Comparison of ENCODE assay signal across 9 cellular contexts in the genomic region with DNA sequence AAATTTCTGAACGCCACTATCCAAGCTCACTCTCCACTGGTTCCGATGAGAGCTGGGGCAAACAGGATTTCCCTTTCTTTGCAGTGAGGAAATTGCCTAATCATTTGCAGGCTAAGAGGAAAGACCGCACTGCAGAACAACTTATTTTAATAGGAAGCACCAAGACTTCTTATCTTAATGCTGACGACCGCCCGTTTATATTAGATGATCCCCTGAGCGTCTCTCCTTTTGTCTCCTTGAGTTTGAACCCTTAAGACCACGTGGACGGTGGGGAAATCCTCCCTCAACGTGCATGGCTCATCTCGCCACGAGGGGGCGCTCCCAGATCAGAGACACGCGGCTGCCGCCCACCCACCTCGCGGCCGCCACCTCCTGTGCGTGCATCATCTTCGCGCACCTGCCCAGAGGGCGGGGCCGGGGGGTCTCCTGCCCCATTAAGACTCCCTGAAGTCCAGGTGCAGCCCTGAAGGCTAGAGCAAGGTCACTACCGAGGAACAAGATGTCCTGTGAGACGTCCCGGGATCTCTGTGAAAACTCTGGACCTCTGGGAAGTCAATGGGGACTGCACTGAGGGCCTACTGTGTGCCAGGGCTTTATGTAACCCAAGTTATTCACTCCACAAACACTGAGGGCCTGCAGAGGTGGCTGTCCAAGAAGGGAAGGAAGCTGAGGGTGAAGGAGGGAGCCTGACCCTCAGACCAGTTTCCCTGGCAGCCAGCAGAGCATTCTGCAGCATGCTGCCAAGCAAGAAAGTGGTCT. TPM values are rescaled to one million over a fixed set of nuclear protein-coding genes. Genes with fewer than 3 reads are reported as not detected.
DNase-seq lines count a peak whose midpoint lies in the region; ATAC-seq lines count a peak whose summit lies in the region.
"Had no signal": no experiment of that assay in that cellular context is flagged by ENCODE, and none has a peak within 500 bp of the region (broad histone marks: within the 10 kb centered on the region; RNA-seq: fewer than 3 reads in every experiment).

No MANE protein-coding gene starts in this region.

- H3K27me3 Mint-ChIP-seq in activated CD8-positive, alpha-beta T cell treated with anti-CD3 and anti-CD28 coated beads, Interleukin-2, amount 10 ng/mL, durations not matched to agents 7 days and 5 days (ENCODE audit: low read depth) = peaks cover 30% of the 10 kb centered on the region
- H3K27me3 Mint-ChIP-seq in memory B cell = peaks cover under 1% of the 10 kb centered on the region

- H3K4me1 Mint-ChIP-seq in activated CD8-positive, alpha-beta T cell treated with anti-CD3 and anti-CD28 coated beads, Interleukin-2, amount 10 ng/mL, durations not matched to agents 7 days and 5 days (ENCODE audit: low read depth) = peaks cover 12% of the 10 kb centered on the region
- H3K4me1 Mint-ChIP-seq in memory B cell = peaks cover 11% of the 10 kb centered on the region

- ATAC-seq in HG02852 (IDR thresholded peaks at IDR 0.05; ENCODE audit: unreplicated experiment) = peak; percentile 73
- ATAC-seq in activated CD8-positive, alpha-beta T cell treated with anti-CD3 and anti-CD28 coated beads, Interleukin-2, amount 10 ng/mL, durations not matched to agents 7 days and 5 days = peak; percentile 90
- ATAC-seq in memory B cell (ENCODE audit: low read depth) = peak; percentile 95
- ATAC-seq in HG03095 (IDR thresholded peaks at IDR 0.05; ENCODE audit: unreplicated experiment) = no peak

- H3K9me3 Mint-ChIP-seq in activated CD8-positive, alpha-beta T cell treated with anti-CD3 and anti-CD28 coated beads, Interleukin-2, amount 10 ng/mL, durations not matched to agents 7 days and 5 days (ENCODE audit: insufficient read depth) = no peaks in the 10 kb centered on the region
- H3K9me3 Mint-ChIP-seq in memory B cell = no peaks in the 10 kb centered on the region

- H3K4me3 Mint-ChIP-seq in activated CD8-positive, alpha-beta T cell treated with anti-CD3 and anti-CD28 coated beads, Interleukin-2, amount 10 ng/mL, durations not matched to agents 7 days and 5 days = peak overlapping the region; percentile 32
- H3K4me3 Mint-ChIP-seq in memory B cell = peak overlapping the region; percentile 65

- no peak overlapping the region for H3K27ac Mint-ChIP-seq in activated CD8-positive, alpha-beta T cell treated with anti-CD3 and anti-CD28 coated beads, Interleukin-2, amount 10 ng/mL, durations not matched to agents 7 days and 5 days
- peak overlapping the region; percentile 39 for H3K27ac Mint-ChIP-seq in memory B cell

- peak; percentile 9 for DNase-seq in CMK (ENCODE audit: low read depth)
- peak; percentile 86 for DNase-seq in NCI-H69 (lab: John Stamatoyannopoulos, UW)
- peak; percentile 83 for DNase-seq in activated CD8-positive, alpha-beta T cell treated with anti-CD3 and anti-CD28 coated beads, Interleukin-2, amount 10 ng/mL, durations not matched to agents 7 days and 5 days
- peak; percentile 64 for DNase-seq in effector CD8-positive, alpha-beta T cell (lab: John Stamatoyannopoulos, UW)
- DNase-seq in memory B cell (ENCODE audit: low spot score in 2 of 2) = peak; percentile 82 to 84
- DNase-seq in stimulated activated CD8-positive, alpha-beta memory T cell treated with anti-CD3 and anti-CD28 coated beads, Interleukin-12 subunit alpha, Interleukin-12 subunit beta, amount 100 ng/mL, for 4 hours (ENCODE audit: low read depth) = peak; percentile 62

- POLR2A ChIA-PET in activated CD8-positive, alpha-beta T cell treated with anti-CD3 and anti-CD28 coated beads, Interleukin-2, amount 10 ng/mL, durations not matched to agents 7 days and 5 days (lab: Charles Lee) = interaction anchor here (0.6 to 0.8 kb wide), 2 partner anchors 53 to 137 kb away, joined by 3 read pairs; no protein-coding TSS in a partner anchor

- CTCF ChIA-PET in activated CD8-positive, alpha-beta T cell treated with anti-CD3 and anti-CD28 coated beads, Interleukin-2, amount 10 ng/mL, durations not matched to agents 7 days and 5 days (lab: Charles Lee) = interaction anchor here (0.6 to 3.0 kb wide), 20 partner anchors 9 to 486 kb away, joined by 3 to 40 read pairs (median 3); partner anchors contain the start of gene STK35

- no peaks in the 10 kb centered on the region for H3K36me3 Mint-ChIP-seq in activated CD8-positive, alpha-beta T cell treated with anti-CD3 and anti-CD28 coated beads, Interleukin-2, amount 10 ng/mL, durations not matched to agents 7 days and 5 days (ENCODE audit: low read depth)
- no peaks in the 10 kb centered on the region for H3K36me3 Mint-ChIP-seq in memory B cell

RNA-seq across cellular contexts. Expression of gene PDYN, which starts 28.2 kb away (rescaled TPM):
- total RNA-seq in activated CD8-positive, alpha-beta T cell treated with anti-CD3 and anti-CD28 coated beads, Interleukin-2, amount 10 ng/mL, durations not matched to agents 7 days and 5 days = not detected
- total RNA-seq: T-helper 2 cell treated with Interferon-gamma antibody and Interleukin-4, amounts not matched to agents 100 ng/mL and 5 ng/mL, for 36 hours had no signal

Comparison
In these comparisons a context has a peak if more than half of its experiments do, and no peak if none do; other contexts are left out.
1. DNase-seq: peak in every context shown above with its lines; median percentile 86 in NCI-H69; 83 in activated CD8-positive, alpha-beta T cell treated with anti-CD3 and anti-CD28 coated beads, Interleukin-2, amount 10 ng/mL, durations not matched to agents 7 days and 5 days; 83 in memory B cell; 64 in effector CD8-positive, alpha-beta T cell; 62 in stimulated activated CD8-positive, alpha-beta memory T cell treated with anti-CD3 and anti-CD28 coated beads, Interleukin-12 subunit alpha, Interleukin-12 subunit beta, amount 100 ng/mL, for 4 hours; 9 in CMK.